Comparison of ENCODE assay signal across 3 cellular contexts in the genomic region with DNA sequence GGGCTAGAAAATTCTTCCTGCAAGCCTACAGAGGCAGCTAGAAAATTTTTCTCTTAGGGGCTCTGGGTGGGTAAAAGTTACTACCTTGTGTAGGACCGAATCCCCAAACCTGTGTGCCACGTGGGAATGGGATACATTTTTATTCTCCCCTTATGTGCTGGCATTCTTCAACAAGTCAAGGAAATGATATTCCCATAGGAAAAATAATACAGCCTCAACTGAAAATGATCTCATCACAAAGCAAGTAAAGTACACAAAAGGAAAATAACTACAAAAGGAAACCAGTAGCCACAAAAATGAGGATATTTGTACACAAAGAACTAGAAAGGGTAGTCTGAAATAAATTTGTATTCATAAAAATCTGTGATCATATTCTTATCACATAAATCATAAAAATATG.
TF ChIP-seq lines count a peak whose summit lies in the region.

No MANE protein-coding gene starts in this region.

TF ChIP-seq in IMR-90, 13 proteins besides CTCF, POLR2A, EP300 and RAD21:
- TF ChIP-seq RFX5 (IDR thresholded peaks at IDR 0.05; ENCODE audit: low read depth, low read length) = no peak
- no peak for TF ChIP-seq CHD1 (IDR thresholded peaks at IDR 0.05; ENCODE audit: low read depth, low read length)
- TF ChIP-seq MAZ (IDR thresholded peaks at IDR 0.05; ENCODE audit: borderline replicate concordance, low read depth, low read length) = no peak
- TF ChIP-seq BHLHE40 (IDR thresholded peaks at IDR 0.05; ENCODE audit: low read depth, low read length) = no peak
- TF ChIP-seq MAFK (IDR thresholded peaks at IDR 0.05; ENCODE audit: low read depth, low read length) = no peak
- TF ChIP-seq, protein P1, sequence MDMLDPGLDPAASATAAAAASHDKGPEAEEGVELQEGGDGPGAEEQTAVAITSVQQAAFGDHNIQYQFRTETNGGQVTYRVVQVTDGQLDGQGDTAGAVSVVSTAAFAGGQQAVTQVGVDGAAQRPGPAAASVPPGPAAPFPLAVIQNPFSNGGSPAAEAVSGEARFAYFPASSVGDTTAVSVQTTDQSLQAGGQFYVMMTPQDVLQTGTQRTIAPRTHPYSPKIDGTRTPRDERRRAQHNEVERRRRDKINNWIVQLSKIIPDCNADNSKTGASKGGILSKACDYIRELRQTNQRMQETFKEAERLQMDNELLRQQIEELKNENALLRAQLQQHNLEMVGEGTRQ (IDR thresholded peaks at IDR 0.05; ENCODE audit: low read depth, low read length) = no peak
- no peak for TF ChIP-seq RCOR1 (IDR thresholded peaks at IDR 0.05; ENCODE audit: insufficient replicate concordance, low read length)
- TF ChIP-seq MXI1 (IDR thresholded peaks at IDR 0.05; ENCODE audit: borderline replicate concordance, low read depth, low read length) = no peak
- no peak for TF ChIP-seq CEBPB (IDR thresholded peaks at IDR 0.05; ENCODE audit: low read depth, low read length)
- TF ChIP-seq FOS (IDR thresholded peaks at IDR 0.05; ENCODE audit: low read depth, low read length) = no peak
- no peak for TF ChIP-seq SMC3 (IDR thresholded peaks at IDR 0.05; ENCODE audit: low read depth, low read length)
- TF ChIP-seq, protein P2, sequence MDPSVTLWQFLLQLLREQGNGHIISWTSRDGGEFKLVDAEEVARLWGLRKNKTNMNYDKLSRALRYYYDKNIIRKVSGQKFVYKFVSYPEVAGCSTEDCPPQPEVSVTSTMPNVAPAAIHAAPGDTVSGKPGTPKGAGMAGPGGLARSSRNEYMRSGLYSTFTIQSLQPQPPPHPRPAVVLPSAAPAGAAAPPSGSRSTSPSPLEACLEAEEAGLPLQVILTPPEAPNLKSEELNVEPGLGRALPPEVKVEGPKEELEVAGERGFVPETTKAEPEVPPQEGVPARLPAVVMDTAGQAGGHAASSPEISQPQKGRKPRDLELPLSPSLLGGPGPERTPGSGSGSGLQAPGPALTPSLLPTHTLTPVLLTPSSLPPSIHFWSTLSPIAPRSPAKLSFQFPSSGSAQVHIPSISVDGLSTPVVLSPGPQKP (IDR thresholded peaks at IDR 0.05; ENCODE audit: borderline replicate concordance, low read depth, low read length) = no peak
- no peak for TF ChIP-seq NFE2L2 (IDR thresholded peaks at IDR 0.05; ENCODE audit: low read depth, low read length)

TF ChIP-seq in GM23338, 12 proteins besides CTCF, POLR2A, EP300 and RAD21:
- TF ChIP-seq, protein P3, sequence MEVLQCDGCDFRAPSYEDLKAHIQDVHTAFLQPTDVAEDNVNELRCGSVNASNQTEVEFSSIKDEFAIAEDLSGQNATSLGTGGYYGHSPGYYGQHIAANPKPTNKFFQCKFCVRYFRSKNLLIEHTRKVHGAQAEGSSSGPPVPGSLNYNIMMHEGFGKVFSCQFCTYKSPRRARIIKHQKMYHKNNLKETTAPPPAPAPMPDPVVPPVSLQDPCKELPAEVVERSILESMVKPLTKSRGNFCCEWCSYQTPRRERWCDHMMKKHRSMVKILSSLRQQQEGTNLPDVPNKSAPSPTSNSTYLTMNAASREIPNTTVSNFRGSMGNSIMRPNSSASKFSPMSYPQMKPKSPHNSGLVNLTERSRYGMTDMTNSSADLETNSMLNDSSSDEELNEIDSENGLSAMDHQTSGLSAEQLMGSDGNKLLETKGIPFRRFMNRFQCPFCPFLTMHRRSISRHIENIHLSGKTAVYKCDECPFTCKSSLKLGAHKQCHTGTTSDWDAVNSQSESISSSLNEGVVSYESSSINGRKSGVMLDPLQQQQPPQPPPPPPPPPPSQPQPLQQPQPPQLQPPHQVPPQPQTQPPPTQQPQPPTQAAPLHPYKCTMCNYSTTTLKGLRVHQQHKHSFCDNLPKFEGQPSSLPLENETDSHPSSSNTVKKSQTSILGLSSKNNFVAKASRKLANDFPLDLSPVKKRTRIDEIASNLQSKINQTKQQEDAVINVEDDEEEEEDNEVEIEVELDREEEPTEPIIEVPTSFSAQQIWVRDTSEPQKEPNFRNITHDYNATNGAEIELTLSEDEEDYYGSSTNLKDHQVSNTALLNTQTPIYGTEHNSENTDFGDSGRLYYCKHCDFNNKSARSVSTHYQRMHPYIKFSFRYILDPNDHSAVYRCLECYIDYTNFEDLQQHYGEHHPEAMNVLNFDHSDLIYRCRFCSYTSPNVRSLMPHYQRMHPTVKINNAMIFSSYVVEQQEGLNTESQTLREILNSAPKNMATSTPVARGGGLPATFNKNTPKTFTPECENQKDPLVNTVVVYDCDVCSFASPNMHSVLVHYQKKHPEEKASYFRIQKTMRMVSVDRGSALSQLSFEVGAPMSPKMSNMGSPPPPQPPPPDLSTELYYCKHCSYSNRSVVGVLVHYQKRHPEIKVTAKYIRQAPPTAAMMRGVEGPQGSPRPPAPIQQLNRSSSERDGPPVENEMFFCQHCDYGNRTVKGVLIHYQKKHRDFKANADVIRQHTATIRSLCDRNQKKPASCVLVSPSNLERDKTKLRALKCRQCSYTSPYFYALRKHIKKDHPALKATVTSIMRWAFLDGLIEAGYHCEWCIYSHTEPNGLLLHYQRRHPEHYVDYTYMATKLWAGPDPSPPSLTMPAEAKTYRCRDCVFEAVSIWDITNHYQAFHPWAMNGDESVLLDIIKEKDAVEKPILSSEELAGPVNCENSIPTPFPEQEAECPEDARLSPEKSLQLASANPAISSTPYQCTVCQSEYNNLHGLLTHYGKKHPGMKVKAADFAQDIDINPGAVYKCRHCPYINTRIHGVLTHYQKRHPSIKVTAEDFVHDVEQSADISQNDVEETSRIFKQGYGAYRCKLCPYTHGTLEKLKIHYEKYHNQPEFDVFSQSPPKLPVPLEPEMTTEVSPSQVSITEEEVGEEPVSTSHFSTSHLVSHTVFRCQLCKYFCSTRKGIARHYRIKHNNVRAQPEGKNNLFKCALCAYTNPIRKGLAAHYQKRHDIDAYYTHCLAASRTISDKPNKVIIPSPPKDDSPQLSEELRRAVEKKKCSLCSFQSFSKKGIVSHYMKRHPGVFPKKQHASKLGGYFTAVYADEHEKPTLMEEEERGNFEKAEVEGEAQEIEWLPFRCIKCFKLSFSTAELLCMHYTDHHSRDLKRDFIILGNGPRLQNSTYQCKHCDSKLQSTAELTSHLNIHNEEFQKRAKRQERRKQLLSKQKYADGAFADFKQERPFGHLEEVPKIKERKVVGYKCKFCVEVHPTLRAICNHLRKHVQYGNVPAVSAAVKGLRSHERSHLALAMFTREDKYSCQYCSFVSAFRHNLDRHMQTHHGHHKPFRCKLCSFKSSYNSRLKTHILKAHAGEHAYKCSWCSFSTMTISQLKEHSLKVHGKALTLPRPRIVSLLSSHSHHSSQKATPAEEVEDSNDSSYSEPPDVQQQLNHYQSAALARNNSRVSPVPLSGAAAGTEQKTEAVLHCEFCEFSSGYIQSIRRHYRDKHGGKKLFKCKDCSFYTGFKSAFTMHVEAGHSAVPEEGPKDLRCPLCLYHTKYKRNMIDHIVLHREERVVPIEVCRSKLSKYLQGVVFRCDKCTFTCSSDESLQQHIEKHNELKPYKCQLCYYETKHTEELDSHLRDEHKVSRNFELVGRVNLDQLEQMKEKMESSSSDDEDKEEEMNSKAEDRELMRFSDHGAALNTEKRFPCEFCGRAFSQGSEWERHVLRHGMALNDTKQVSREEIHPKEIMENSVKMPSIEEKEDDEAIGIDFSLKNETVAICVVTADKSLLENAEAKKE (CRISPR knock-in tag; IDR thresholded peaks at IDR 0.05) = no peak
- TF ChIP-seq ZNF331 (CRISPR knock-in tag; IDR thresholded peaks at IDR 0.05; ENCODE audit: low read depth) (no peak), JUNB (IDR thresholded peaks at IDR 0.05; ENCODE audit: unreplicated experiment) (no peak), STAT1 (IDR thresholded peaks at IDR 0.05; ENCODE audit: unreplicated experiment) (no peak), ZNF114 (CRISPR knock-in tag; IDR thresholded peaks at IDR 0.05) (no peak), NANOG (IDR thresholded peaks at IDR 0.05; ENCODE audit: borderline replicate concordance) (no peak), EZH2phosphoT487 (IDR thresholded peaks at IDR 0.05; ENCODE audit: unreplicated experiment) (no peak), CREB1 (CRISPR knock-in tag; IDR thresholded peaks at IDR 0.05; ENCODE audit: low read depth) (no peak)
- TF ChIP-seq, protein P4, sequence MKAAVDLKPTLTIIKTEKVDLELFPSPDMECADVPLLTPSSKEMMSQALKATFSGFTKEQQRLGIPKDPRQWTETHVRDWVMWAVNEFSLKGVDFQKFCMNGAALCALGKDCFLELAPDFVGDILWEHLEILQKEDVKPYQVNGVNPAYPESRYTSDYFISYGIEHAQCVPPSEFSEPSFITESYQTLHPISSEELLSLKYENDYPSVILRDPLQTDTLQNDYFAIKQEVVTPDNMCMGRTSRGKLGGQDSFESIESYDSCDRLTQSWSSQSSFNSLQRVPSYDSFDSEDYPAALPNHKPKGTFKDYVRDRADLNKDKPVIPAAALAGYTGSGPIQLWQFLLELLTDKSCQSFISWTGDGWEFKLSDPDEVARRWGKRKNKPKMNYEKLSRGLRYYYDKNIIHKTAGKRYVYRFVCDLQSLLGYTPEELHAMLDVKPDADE (IDR thresholded peaks at IDR 0.05) = no peak
TF ChIP-seq in GM23338: peak in this region for 0.

TF ChIP-seq in SK-N-SH treated with all-trans-retinoic acid at 6 μM for 48 hours, 23 proteins besides CTCF, POLR2A, EP300 and RAD21:
- no peak for TF ChIP-seq SNAI2 (CRISPR knock-in tag; IDR thresholded peaks at IDR 0.05)
- no peak for TF ChIP-seq BACH2 (CRISPR knock-in tag; IDR thresholded peaks at IDR 0.05; ENCODE audit: borderline replicate concordance)
- no peak for TF ChIP-seq ZNF565 (CRISPR knock-in tag; conservative IDR thresholded peaks at IDR 0.05; ENCODE audit: low read depth)
- TF ChIP-seq ZFP30 (CRISPR knock-in tag; IDR thresholded peaks at IDR 0.05) = no peak
- no peak for TF ChIP-seq ZNF8 (CRISPR knock-in tag; IDR thresholded peaks at IDR 0.05)
- TF ChIP-seq, protein P5, sequence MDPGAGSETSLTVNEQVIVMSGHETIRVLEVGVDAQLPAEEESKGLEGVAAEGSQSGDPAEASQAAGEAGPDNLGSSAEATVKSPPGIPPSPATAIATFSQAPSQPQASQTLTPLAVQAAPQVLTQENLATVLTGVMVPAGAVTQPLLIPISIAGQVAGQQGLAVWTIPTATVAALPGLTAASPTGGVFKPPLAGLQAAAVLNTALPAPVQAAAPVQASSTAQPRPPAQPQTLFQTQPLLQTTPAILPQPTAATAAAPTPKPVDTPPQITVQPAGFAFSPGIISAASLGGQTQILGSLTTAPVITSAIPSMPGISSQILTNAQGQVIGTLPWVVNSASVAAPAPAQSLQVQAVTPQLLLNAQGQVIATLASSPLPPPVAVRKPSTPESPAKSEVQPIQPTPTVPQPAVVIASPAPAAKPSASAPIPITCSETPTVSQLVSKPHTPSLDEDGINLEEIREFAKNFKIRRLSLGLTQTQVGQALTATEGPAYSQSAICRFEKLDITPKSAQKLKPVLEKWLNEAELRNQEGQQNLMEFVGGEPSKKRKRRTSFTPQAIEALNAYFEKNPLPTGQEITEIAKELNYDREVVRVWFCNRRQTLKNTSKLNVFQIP (CRISPR knock-in tag; IDR thresholded peaks at IDR 0.05; ENCODE audit: borderline replicate concordance, low read depth) = no peak
- no peak for TF ChIP-seq ZNF70 (CRISPR knock-in tag; IDR thresholded peaks at IDR 0.05)
- no peak for TF ChIP-seq GLIS3 (CRISPR knock-in tag; IDR thresholded peaks at IDR 0.05)
- TF ChIP-seq, protein P6, sequence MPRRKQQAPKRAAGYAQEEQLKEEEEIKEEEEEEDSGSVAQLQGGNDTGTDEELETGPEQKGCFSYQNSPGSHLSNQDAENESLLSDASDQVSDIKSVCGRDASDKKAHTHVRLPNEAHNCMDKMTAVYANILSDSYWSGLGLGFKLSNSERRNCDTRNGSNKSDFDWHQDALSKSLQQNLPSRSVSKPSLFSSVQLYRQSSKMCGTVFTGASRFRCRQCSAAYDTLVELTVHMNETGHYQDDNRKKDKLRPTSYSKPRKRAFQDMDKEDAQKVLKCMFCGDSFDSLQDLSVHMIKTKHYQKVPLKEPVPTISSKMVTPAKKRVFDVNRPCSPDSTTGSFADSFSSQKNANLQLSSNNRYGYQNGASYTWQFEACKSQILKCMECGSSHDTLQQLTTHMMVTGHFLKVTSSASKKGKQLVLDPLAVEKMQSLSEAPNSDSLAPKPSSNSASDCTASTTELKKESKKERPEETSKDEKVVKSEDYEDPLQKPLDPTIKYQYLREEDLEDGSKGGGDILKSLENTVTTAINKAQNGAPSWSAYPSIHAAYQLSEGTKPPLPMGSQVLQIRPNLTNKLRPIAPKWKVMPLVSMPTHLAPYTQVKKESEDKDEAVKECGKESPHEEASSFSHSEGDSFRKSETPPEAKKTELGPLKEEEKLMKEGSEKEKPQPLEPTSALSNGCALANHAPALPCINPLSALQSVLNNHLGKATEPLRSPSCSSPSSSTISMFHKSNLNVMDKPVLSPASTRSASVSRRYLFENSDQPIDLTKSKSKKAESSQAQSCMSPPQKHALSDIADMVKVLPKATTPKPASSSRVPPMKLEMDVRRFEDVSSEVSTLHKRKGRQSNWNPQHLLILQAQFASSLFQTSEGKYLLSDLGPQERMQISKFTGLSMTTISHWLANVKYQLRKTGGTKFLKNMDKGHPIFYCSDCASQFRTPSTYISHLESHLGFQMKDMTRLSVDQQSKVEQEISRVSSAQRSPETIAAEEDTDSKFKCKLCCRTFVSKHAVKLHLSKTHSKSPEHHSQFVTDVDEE (CRISPR knock-in tag; IDR thresholded peaks at IDR 0.05) = no peak
- TF ChIP-seq OSR1 (CRISPR knock-in tag; IDR thresholded peaks at IDR 0.05) = no peak
- no peak for TF ChIP-seq CSDC2 (CRISPR knock-in tag; IDR thresholded peaks at IDR 0.05)
- TF ChIP-seq, protein P7, sequence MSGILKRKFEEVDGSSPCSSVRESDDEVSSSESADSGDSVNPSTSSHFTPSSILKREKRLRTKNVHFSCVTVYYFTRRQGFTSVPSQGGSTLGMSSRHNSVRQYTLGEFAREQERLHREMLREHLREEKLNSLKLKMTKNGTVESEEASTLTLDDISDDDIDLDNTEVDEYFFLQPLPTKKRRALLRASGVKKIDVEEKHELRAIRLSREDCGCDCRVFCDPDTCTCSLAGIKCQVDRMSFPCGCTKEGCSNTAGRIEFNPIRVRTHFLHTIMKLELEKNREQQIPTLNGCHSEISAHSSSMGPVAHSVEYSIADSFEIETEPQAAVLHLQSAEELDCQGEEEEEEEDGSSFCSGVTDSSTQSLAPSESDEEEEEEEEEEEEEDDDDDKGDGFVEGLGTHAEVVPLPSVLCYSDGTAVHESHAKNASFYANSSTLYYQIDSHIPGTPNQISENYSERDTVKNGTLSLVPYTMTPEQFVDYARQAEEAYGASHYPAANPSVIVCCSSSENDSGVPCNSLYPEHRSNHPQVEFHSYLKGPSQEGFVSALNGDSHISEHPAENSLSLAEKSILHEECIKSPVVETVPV (CRISPR knock-in tag; IDR thresholded peaks at IDR 0.05) = no peak
